Comparison of ENCODE assay signal across 16 cellular contexts in genomic region chr7:41415473-41416207, GRCh38.
DNase-seq lines count a peak whose midpoint lies in the region; TF ChIP-seq lines count a peak whose summit lies in the region.
"Had no signal": no experiment of that assay in that cellular context is flagged by ENCODE, and none has a peak within 500 bp of the region (broad histone marks: within the 10 kb centered on the region; RNA-seq: fewer than 3 reads in every experiment).

No MANE protein-coding gene starts in this region.

- H3K79me2 ChIP-seq in hepatocyte = no peaks in the 10 kb centered on the region

- no peaks in the 10 kb centered on the region for H3K9me2 ChIP-seq in hepatocyte (replicated peaks; ENCODE audit: insufficient read depth)

- H3K27ac Mint-ChIP-seq in mesothelial cell of epicardium = peak overlapping the region; percentile 80
- H3K27ac Mint-ChIP-seq: H9 had no signal

- H3K27ac ChIP-seq in hepatocyte = peak overlapping the region; percentile 38
- H3K27ac ChIP-seq: C4-2B, Peyer's patch, SJSA1 had no signal

- WGBS in hepatocyte (ENCODE audit: low lambda C conversion rate, missing lambda C conversion rate) = 45% methylated on average over 5 of the region's 5 CpGs

- no peak overlapping the region for H3K4me3 ChIP-seq in choroid plexus epithelial cell (ENCODE audit: low read depth, low read length)
- H3K4me3 ChIP-seq in hepatocyte = no peak overlapping the region
- H3K4me3 ChIP-seq: Peyer's patch, SJSA1 had no signal

- H3K4me3 Mint-ChIP-seq in mesothelial cell of epicardium = no peak overlapping the region
- H3K4me3 Mint-ChIP-seq: H9 had no signal

- TF ChIP-seq CTCF in choroid plexus epithelial cell (conservative IDR thresholded peaks at IDR 0.05; ENCODE audit: low read depth, low read length) = no peak
- TF ChIP-seq CTCF in hepatocyte (IDR thresholded peaks at IDR 0.05; ENCODE audit: poor library complexity) = no peak
- TF ChIP-seq CTCF in mesothelial cell of epicardium (IDR thresholded peaks at IDR 0.05; ENCODE audit: unreplicated experiment) = no peak

- H4K20me1 ChIP-seq in hepatocyte (ENCODE audit: insufficient read depth, poor library complexity, severe bottlenecking) = no peaks in the 10 kb centered on the region

- no peaks in the 10 kb centered on the region for H3K9me3 ChIP-seq in hepatocyte (ENCODE audit: low read depth)
- H3K9me3 ChIP-seq: Peyer's patch, SJSA1 had no signal

- no peaks in the 10 kb centered on the region for H3K27me3 Mint-ChIP-seq in mesothelial cell of epicardium (ENCODE audit: low read depth)

- H3K27me3 ChIP-seq in hepatocyte = no peaks in the 10 kb centered on the region
- H3K27me3 ChIP-seq: Peyer's patch, SJSA1 had no signal

- H2AFZ ChIP-seq in hepatocyte = no peak overlapping the region

- peaks cover 4% of the 10 kb centered on the region for H3K36me3 Mint-ChIP-seq in mesothelial cell of epicardium

- no peak overlapping the region for H3K4me2 ChIP-seq in hepatocyte

- DNase-seq in HuH-7 (ENCODE audit: low spot score) (peak; percentile 9), choroid plexus epithelial cell (ENCODE audit: low read depth) (peak; percentile 21), hepatocyte (ENCODE audit: low spot score) (peak; percentile 8), mesothelial cell of epicardium (ENCODE audit: low spot score in 2 of 2, unreplicated experiment in 2 of 2) (no peak), HPDE6-E6E7 (ENCODE audit: extremely low spot score) (no peak), NCI-H2196 (lab: John Stamatoyannopoulos, UW; ENCODE audit: unreplicated experiment) (no peak)
- no peak for DNase-seq in activated naive CD4-positive, alpha-beta T cell (lab: John Stamatoyannopoulos, UW)
- DNase-seq: H9, KG1, NCI-H1105, NCI-H2029 treated with DMSO at 0.1 percent for 48 hours, NCI-H2171, NCI-H524 treated with DMSO at 0.1 percent for 48 hours, Peyer's patch had no signal

- H3K9me3 Mint-ChIP-seq in mesothelial cell of epicardium = peaks cover 26% of the 10 kb centered on the region

- no peaks in the 10 kb centered on the region for H3K36me3 ChIP-seq in hepatocyte (replicated peaks; ENCODE audit: insufficient read depth, low read depth)
- H3K36me3 ChIP-seq: Peyer's patch, SJSA1 had no signal

- H3K4me1 ChIP-seq in hepatocyte (ENCODE audit: insufficient read depth) = peaks cover 9% of the 10 kb centered on the region
- H3K4me1 ChIP-seq: Peyer's patch had no signal

- H3K4me1 Mint-ChIP-seq in mesothelial cell of epicardium = peaks cover 14% of the 10 kb centered on the region

Comparison
In these comparisons a context has a peak if more than half of its experiments do, and no peak if none do; other contexts are left out.
1. DNase-seq: peak in HuH-7 (single experiment), choroid plexus epithelial cell (single experiment) and hepatocyte (single experiment); none in mesothelial cell of epicardium (0 of 2), activated naive CD4-positive, alpha-beta T cell (0 of 4), HPDE6-E6E7 (single experiment) and NCI-H2196 (single experiment).